In genomic region chr7:2659556-2660358, GRCh38 we compare ENCODE assay signal across 22 cellular contexts. TPM values are rescaled to one million over a fixed set of nuclear protein-coding genes. Genes with fewer than 3 reads are reported as not detected.
DNase-seq lines count a peak whose midpoint lies in the region; ATAC-seq lines count a peak whose summit lies in the region.
"Had no signal": no experiment of that assay in that cellular context is flagged by ENCODE, and none has a peak within 500 bp of the region (broad histone marks: within the 10 kb centered on the region; RNA-seq: fewer than 3 reads in every experiment).

No MANE protein-coding gene starts in this region.

- peak overlapping the region; percentile 4 for H3K27ac ChIP-seq in cingulate gyrus (ENCODE audit: low read depth, low read length)
- H3K27ac ChIP-seq: A549 had no signal

- H3K9me3 Mint-ChIP-seq in stimulated activated naive CD8-positive, alpha-beta T cell treated with anti-CD3 and anti-CD28 coated beads, Interleukin-15, amount 100 ng/mL, for 72 hours: no peaks in the 10 kb centered on the region
- no peaks in the 10 kb centered on the region for H3K9me3 Mint-ChIP-seq in activated CD8-positive, alpha-beta T cell treated with anti-CD3 and anti-CD28 coated beads, Interleukin-2, amount 10 ng/mL, durations not matched to agents 7 days and 5 days (ENCODE audit: insufficient read depth)
- H3K9me3 Mint-ChIP-seq: H9, IgD-negative memory B cell had no signal

- ATAC-seq in stimulated activated naive CD8-positive, alpha-beta T cell treated with anti-CD3 and anti-CD28 coated beads, Interleukin-15, amount 100 ng/mL, for 72 hours: peak; percentile 4
- ATAC-seq in stimulated activated naive CD8-positive, alpha-beta T cell treated with anti-CD3 and anti-CD28 coated beads, Interleukin-15, Interleukin-2, amounts not matched to agents 100 U/mL and 50 U/mL, for 24 hours: no peak
- no peak for ATAC-seq in activated CD8-positive, alpha-beta T cell treated with anti-CD3 and anti-CD28 coated beads, Interleukin-2, amount 10 ng/mL, durations not matched to agents 7 days and 5 days
- ATAC-seq in HG02623 (IDR thresholded peaks at IDR 0.05; ENCODE audit: unreplicated experiment) (no peak), HG03097 (IDR thresholded peaks at IDR 0.05; ENCODE audit: low FRiP score, unreplicated experiment) (no peak), GM19035 (IDR thresholded peaks at IDR 0.05; ENCODE audit: unreplicated experiment) (no peak)

- POLR2A ChIA-PET in activated CD8-positive, alpha-beta T cell treated with anti-CD3 and anti-CD28 coated beads, Interleukin-2, amount 10 ng/mL, durations not matched to agents 7 days and 5 days (lab: Charles Lee): interaction anchor here (1.4 kb wide), 1 partner anchor 10 kb away, joined by 3 read pairs; no protein-coding TSS in a partner anchor

- H3K4me3 ChIP-seq in NT2/D1 (ENCODE audit: insufficient read length, low read depth): no peak overlapping the region
- H3K4me3 ChIP-seq: A549 had no signal

- H3K36me3 Mint-ChIP-seq in activated CD8-positive, alpha-beta T cell treated with anti-CD3 and anti-CD28 coated beads, Interleukin-2, amount 10 ng/mL, durations not matched to agents 7 days and 5 days (ENCODE audit: low read depth): no peaks in the 10 kb centered on the region

- no peak overlapping the region for H3K4me3 Mint-ChIP-seq in stimulated activated naive CD8-positive, alpha-beta T cell treated with anti-CD3 and anti-CD28 coated beads, Interleukin-15, amount 100 ng/mL, for 72 hours
- no peak overlapping the region for H3K4me3 Mint-ChIP-seq in activated CD8-positive, alpha-beta T cell treated with anti-CD3 and anti-CD28 coated beads, Interleukin-2, amount 10 ng/mL, durations not matched to agents 7 days and 5 days
- H3K4me3 Mint-ChIP-seq: B cell; CD4-positive, CD25-positive, alpha-beta regulatory T cell; H9; IgD-negative memory B cell had no signal

- no peaks in the 10 kb centered on the region for H3K27me3 Mint-ChIP-seq in stimulated activated naive CD8-positive, alpha-beta T cell treated with anti-CD3 and anti-CD28 coated beads, Interleukin-15, amount 100 ng/mL, for 72 hours
- H3K27me3 Mint-ChIP-seq in activated CD8-positive, alpha-beta T cell treated with anti-CD3 and anti-CD28 coated beads, Interleukin-2, amount 10 ng/mL, durations not matched to agents 7 days and 5 days (ENCODE audit: low read depth): no peaks in the 10 kb centered on the region
- H3K27me3 Mint-ChIP-seq: B cell; CD4-positive, CD25-positive, alpha-beta regulatory T cell; IgD-negative memory B cell had no signal

- H3K9me3 ChIP-seq in NT2/D1 (ENCODE audit: insufficient read depth, low read length): no peaks in the 10 kb centered on the region
- H3K9me3 ChIP-seq: A549, SK-N-SH had no signal

- CTCF ChIA-PET in activated CD8-positive, alpha-beta T cell treated with anti-CD3 and anti-CD28 coated beads, Interleukin-2, amount 10 ng/mL, durations not matched to agents 7 days and 5 days (lab: Charles Lee): interaction anchor here (2.0 kb wide), 1 partner anchor 51 kb away, joined by 4 read pairs; no protein-coding TSS in a partner anchor

- H3K4me1 ChIP-seq in NT2/D1 (ENCODE audit: insufficient read depth, insufficient read length): peaks cover 12% of the 10 kb centered on the region
- H3K4me1 ChIP-seq: A549 had no signal

- peak overlapping the region; percentile 32 for H3K9ac ChIP-seq in NT2/D1 (ENCODE audit: insufficient read length, low read depth)
- H3K9ac ChIP-seq: SK-N-SH had no signal

- peak overlapping the region in 1 of 2 donors; percentile 84 for H3K27ac Mint-ChIP-seq in stimulated activated naive CD8-positive, alpha-beta T cell treated with anti-CD3 and anti-CD28 coated beads, Interleukin-15, amount 100 ng/mL, for 72 hours
- H3K27ac Mint-ChIP-seq in activated CD8-positive, alpha-beta T cell treated with anti-CD3 and anti-CD28 coated beads, Interleukin-2, amount 10 ng/mL, durations not matched to agents 7 days and 5 days: no peak overlapping the region
- H3K27ac Mint-ChIP-seq: B cell; CD4-positive, CD25-positive, alpha-beta regulatory T cell had no signal

- H3K27me3 ChIP-seq in NT2/D1 (ENCODE audit: insufficient read depth, insufficient read length): no peaks in the 10 kb centered on the region

- H3K36me3 ChIP-seq in NT2/D1 (ENCODE audit: insufficient read depth, insufficient read length, low read length): peaks cover 92% of the 10 kb centered on the region

- DNase-seq in stimulated activated naive CD8-positive, alpha-beta T cell treated with anti-CD3 and anti-CD28 coated beads, Interleukin-15, amount 100 ng/mL, for 72 hours: no peak
- no peak for DNase-seq in stimulated activated naive CD8-positive, alpha-beta T cell treated with anti-CD3 and anti-CD28 coated beads, Interleukin-15, Interleukin-2, amounts not matched to agents 100 U/mL and 50 U/mL, for 24 hours
- DNase-seq in NT2/D1 (ENCODE audit: low read depth, low spot score): no peak
- no peak for DNase-seq in activated CD8-positive, alpha-beta T cell treated with anti-CD3 and anti-CD28 coated beads, Interleukin-2, amount 10 ng/mL, durations not matched to agents 7 days and 5 days
- DNase-seq: CD4-positive, CD25-positive, alpha-beta regulatory T cell; COR-L47; DMS153; H9; Karpas-422; NCI-H1417; NCI-H1694 treated with DMSO at 0.1 percent for 48 hours; NCI-H446; NCI-H526; SHP77 had no signal

- H3K4me1 Mint-ChIP-seq in stimulated activated naive CD8-positive, alpha-beta T cell treated with anti-CD3 and anti-CD28 coated beads, Interleukin-15, amount 100 ng/mL, for 72 hours: no peaks in the 10 kb centered on the region
- no peaks in the 10 kb centered on the region for H3K4me1 Mint-ChIP-seq in activated CD8-positive, alpha-beta T cell treated with anti-CD3 and anti-CD28 coated beads, Interleukin-2, amount 10 ng/mL, durations not matched to agents 7 days and 5 days (ENCODE audit: low read depth)
- H3K4me1 Mint-ChIP-seq: B cell had no signal

RNA-seq across cellular contexts. Expression of gene TTYH3, which starts 28.0 kb away (rescaled TPM):
- total RNA-seq in activated CD8-positive, alpha-beta T cell treated with anti-CD3 and anti-CD28 coated beads, Interleukin-2, amount 10 ng/mL, durations not matched to agents 7 days and 5 days: 10 to 100 TPM; 37.0 to 37.7 TPM

RNA-seq across cellular contexts. Expression of gene AMZ1, which starts 28.2 kb away (rescaled TPM):
- total RNA-seq in activated CD8-positive, alpha-beta T cell treated with anti-CD3 and anti-CD28 coated beads, Interleukin-2, amount 10 ng/mL, durations not matched to agents 7 days and 5 days: not detected
